ENCODE assay signal across 1 cellular context in genomic region chr3:193055352-193055751, GRCh38.
TF ChIP-seq lines count a peak whose summit lies in the region.

No MANE protein-coding gene starts in this region.

TF ChIP-seq in HEK293, 187 proteins besides CTCF, POLR2A, EP300 and RAD21 (continued from another document):
- peak; percentile 95 for TF ChIP-seq REST (tag by site-specific recombination; IDR thresholded peaks at IDR 0.05)
- TF ChIP-seq GFI1B (tag by site-specific recombination; IDR thresholded peaks at IDR 0.05), result no peak
- TF ChIP-seq WT1 (tag by site-specific recombination; IDR thresholded peaks at IDR 0.05), result no peak
